1 cellular context compared by ENCODE assay signal in the genomic region with DNA sequence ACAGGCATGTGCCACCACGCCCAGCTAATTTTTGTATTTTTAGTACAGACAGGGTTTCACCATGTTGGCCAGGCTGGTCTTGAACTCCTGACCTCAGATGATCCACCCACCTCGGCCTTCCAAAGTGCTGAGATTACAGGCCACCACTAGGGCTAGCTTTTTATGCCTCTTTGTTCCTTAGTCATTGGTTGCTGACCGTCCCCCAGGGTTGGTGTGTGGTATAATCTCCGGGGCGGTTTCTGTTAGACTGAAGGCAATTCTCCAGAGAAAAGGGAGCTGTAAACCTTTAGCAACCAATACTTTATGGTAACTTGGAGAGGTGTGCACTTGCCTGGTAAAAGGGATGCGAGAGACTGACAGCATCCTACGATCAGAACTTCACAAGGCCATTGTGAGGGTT. TPM values are rescaled to one million over a fixed set of nuclear protein-coding genes. Genes with fewer than 3 reads are reported as not detected.
"Had no signal": no experiment of that assay in that cellular context is flagged by ENCODE, and none has a peak within 500 bp of the region (broad histone marks: within the 10 kb centered on the region; RNA-seq: fewer than 3 reads in every experiment).

No MANE protein-coding gene starts in this region.

RNA-seq across cellular contexts. Expression of a gene that starts 12.6 kb away (rescaled TPM):
- total RNA-seq: SJCRH30 had no signal
